In genomic region chr20:21238400-21238799, GRCh38 we compare ENCODE assay signal across 26 cellular contexts.
"Had no signal": no experiment of that assay in that cellular context is flagged by ENCODE, and none has a peak within 500 bp of the region (broad histone marks: within the 10 kb centered on the region; RNA-seq: fewer than 3 reads in every experiment).

No MANE protein-coding gene starts in this region.

- H3K4me1 ChIP-seq: pancreas, psoas muscle had no signal

- H3K27me3 ChIP-seq: left lung, pancreas, stomach, tibial artery had no signal

- H3K4me3 Mint-ChIP-seq: activated naive CD8-positive, alpha-beta T cell; dendritic cell treated with granulocyte-macrophage colony-stimulating factor and Interleukin-4, amounts not matched to agents 40 ng/mL and 50 ng/mL, for 4 days; endodermal cell; nephron progenitor cell; stimulated activated naive B cell treated with anti-CD40 and anti-IgM and Interleukin-4, amounts not matched to agents 10 μg/mL and 1 μg/mL and 100 μg/mL, for 72 hours; T-helper 17 cell had no signal

- H3K36me3 ChIP-seq: WERI-Rb-1 had no signal

- H3K27ac ChIP-seq: left lung, pancreas, psoas muscle, stomach, tibial artery, WERI-Rb-1 had no signal

- H3K27ac Mint-ChIP-seq: activated naive CD8-positive, alpha-beta T cell; dendritic cell treated with granulocyte-macrophage colony-stimulating factor and Interleukin-4, amounts not matched to agents 40 ng/mL and 50 ng/mL, for 4 days; endodermal cell; nephron progenitor cell; stimulated activated naive B cell treated with anti-CD40 and anti-IgM and Interleukin-4, amounts not matched to agents 10 μg/mL and 1 μg/mL and 100 μg/mL, for 72 hours; T-helper 17 cell had no signal

- DNase-seq: activated CD4-positive, alpha-beta T cell treated with anti-CD3 and anti-CD28 coated beads for 48 hours; activated CD4-positive, alpha-beta T cell treated with anti-CD3 and anti-CD28 coated beads, Interleukin-2, amount 50 U/mL, for 48 hours; activated CD8-positive, alpha-beta memory T cell treated with anti-CD3 and anti-CD28 coated beads for 24 hours; activated effector memory CD4-positive, alpha-beta T cell treated with Interleukin-2 at 50 U/mL for 16 hours; activated naive CD4-positive, alpha-beta T cell treated with Interleukin-2 at 50 U/mL for 16 hours; amniotic stem cell; central memory CD4-positive, alpha-beta T cell; endodermal cell; foreskin fibroblast; head of caudate nucleus; left lung; nephron progenitor cell; nucleus accumbens; pancreas; psoas muscle; stimulated activated CD4-positive, alpha-beta T cell treated with anti-CD3 and anti-CD28 coated beads, Interleukin-15, amount 100 ng/mL, for 24 hours; stimulated activated CD4-positive, alpha-beta T cell treated with anti-CD3 and anti-CD28 coated beads, Interleukin-2, amount 100 ng/mL, for 24 hours; stimulated activated naive B cell treated with anti-CD40 and anti-IgM and Interleukin-4, amounts not matched to agents 10 μg/mL and 1 μg/mL and 100 μg/mL, for 72 hours; stomach; T-helper 17 cell; T1000; tibial artery; WERI-Rb-1 had no signal

- H3K27me3 Mint-ChIP-seq: activated naive CD8-positive, alpha-beta T cell; dendritic cell treated with granulocyte-macrophage colony-stimulating factor and Interleukin-4, amounts not matched to agents 40 ng/mL and 50 ng/mL, for 4 days; stimulated activated naive B cell treated with anti-CD40 and anti-IgM and Interleukin-4, amounts not matched to agents 10 μg/mL and 1 μg/mL and 100 μg/mL, for 72 hours; T-helper 17 cell had no signal

- ATAC-seq: activated CD4-positive, CD25-positive, alpha-beta regulatory T cell treated with anti-CD3 and anti-CD28 coated beads, Interleukin-2, amount 50 U/mL, for 24 hours; left lung; pancreas; stimulated activated naive B cell treated with anti-CD40 and anti-IgM and Interleukin-4, amounts not matched to agents 10 μg/mL and 1 μg/mL and 100 μg/mL, for 72 hours; T-helper 17 cell had no signal

- H3K4me3 ChIP-seq: left lung, pancreas, psoas muscle, stomach, tibial artery had no signal

- H3K9me3 Mint-ChIP-seq: dendritic cell treated with granulocyte-macrophage colony-stimulating factor and Interleukin-4, amounts not matched to agents 40 ng/mL and 50 ng/mL, for 4 days; endodermal cell; nephron progenitor cell; stimulated activated naive B cell treated with anti-CD40 and anti-IgM and Interleukin-4, amounts not matched to agents 10 μg/mL and 1 μg/mL and 100 μg/mL, for 72 hours had no signal

- H3K9me3 ChIP-seq: left lung, pancreas, psoas muscle, stomach, tibial artery had no signal
